Comparison of ENCODE assay signal across 11 cellular contexts in the genomic region with DNA sequence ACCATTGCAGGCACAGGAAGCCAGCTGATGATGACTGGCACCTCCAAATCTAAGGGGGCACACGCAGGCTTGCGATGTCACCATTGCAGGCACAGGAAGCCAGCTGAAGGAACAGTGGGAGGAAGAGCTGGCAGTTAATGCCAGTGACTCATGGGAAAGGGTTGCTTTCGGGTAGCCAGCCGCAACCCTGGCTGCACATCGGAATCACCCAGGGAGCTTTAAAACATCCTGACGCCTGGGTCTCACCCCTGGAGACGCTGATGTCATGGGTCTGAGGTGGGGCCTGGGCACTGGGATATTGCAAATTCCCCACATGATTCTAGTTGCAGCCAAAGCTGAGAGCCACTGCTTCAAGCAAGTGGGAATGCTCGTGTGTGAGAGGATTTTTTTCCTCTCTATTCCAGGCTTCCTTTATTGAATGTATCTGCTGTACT. TPM values are rescaled to one million over a fixed set of nuclear protein-coding genes. Genes with fewer than 3 reads are reported as not detected.
DNase-seq lines count a peak whose midpoint lies in the region; ATAC-seq and TF ChIP-seq lines count a peak whose summit lies in the region.
"Had no signal": no experiment of that assay in that cellular context is flagged by ENCODE, and none has a peak within 500 bp of the region (broad histone marks: within the 10 kb centered on the region; RNA-seq: fewer than 3 reads in every experiment).

No MANE protein-coding gene starts in this region.

- no peak for TF ChIP-seq EP300 in upper lobe of left lung (IDR thresholded peaks at IDR 0.05)

- no peak for TF ChIP-seq POLR2A in upper lobe of left lung (IDR thresholded peaks at IDR 0.05)

- H3K27me3 ChIP-seq in brain microvascular endothelial cell (replicated peaks) (no peaks in the 10 kb centered on the region), layer of hippocampus (ENCODE audit: control insufficient read depth, insufficient read depth, low read length) (no peaks in the 10 kb centered on the region), upper lobe of left lung (no peaks in the 10 kb centered on the region)
- H3K27me3 ChIP-seq: pancreas had no signal

- no peak for DNase-seq in activated T-cell treated with anti-CD3 and anti-CD28 coated beads, Interleukin-2, amount 50 U/mL, for 4 hours
- DNase-seq in activated T-cell treated with anti-CD3 and anti-CD28 coated beads for 4 hours (no peak), brain microvascular endothelial cell (peak; percentile 92), upper lobe of left lung (peak in 1 of 2 donors; percentile 48)
- no peak for DNase-seq in effector CD8-positive, alpha-beta T cell (lab: John Stamatoyannopoulos, UW)

- peak overlapping the region; percentile 81 for H3K27ac ChIP-seq in brain microvascular endothelial cell
- peak overlapping the region; percentile 43 for H3K27ac ChIP-seq in layer of hippocampus (ENCODE audit: low read depth, low read length)
- peak overlapping the region in 1 of 4 donors; percentile 28 for H3K27ac ChIP-seq in upper lobe of left lung
- H3K27ac ChIP-seq: HL-60 had no signal

- in situ Hi-C loops in brain microvascular endothelial cell (cut with HindIII; ENCODE audit: low pct_ligation_motif_present, low sequenced_read_pairs): no loop called here

- no peaks in the 10 kb centered on the region for H3K9me3 Mint-ChIP-seq in activated T-cell treated with anti-CD3 and anti-CD28 coated beads, Interleukin-2, amount 50 U/mL, for 4 hours

- no peak overlapping the region for H3K4me3 ChIP-seq in brain microvascular endothelial cell (ENCODE audit: low read depth, low read length)
- no peak overlapping the region for H3K4me3 ChIP-seq in upper lobe of left lung
- H3K4me3 ChIP-seq: pancreas had no signal

- ATAC-seq in activated T-cell treated with anti-CD3 and anti-CD28 coated beads, Interleukin-2, amount 50 U/mL, for 4 hours: peak; percentile 45 to 47
- peak; percentile 58 to 89 for ATAC-seq in upper lobe of left lung (ENCODE audit: low FRiP score in 2 of 2)
- ATAC-seq in GM21576 (IDR thresholded peaks at IDR 0.05; ENCODE audit: unreplicated experiment): no peak
- no peak for ATAC-seq in GM18861 (IDR thresholded peaks at IDR 0.05; ENCODE audit: unreplicated experiment)

- 38 to 55% methylated on average over 1 to 8 of the region's 8 CpGs for WGBS in upper lobe of left lung, 2 donors

- no peaks in the 10 kb centered on the region for H3K36me3 Mint-ChIP-seq in activated T-cell treated with anti-CD3 and anti-CD28 coated beads, Interleukin-2, amount 50 U/mL, for 4 hours (ENCODE audit: insufficient read depth)

- H3K9me3 ChIP-seq in upper lobe of left lung: no peaks in the 10 kb centered on the region
- H3K9me3 ChIP-seq: pancreas had no signal

- peaks cover 66% of the 10 kb centered on the region for H3K4me1 Mint-ChIP-seq in activated T-cell treated with anti-CD3 and anti-CD28 coated beads, Interleukin-2, amount 50 U/mL, for 4 hours (ENCODE audit: low read depth)

- no peaks in the 10 kb centered on the region for H3K36me3 ChIP-seq in brain microvascular endothelial cell (replicated peaks)
- H3K36me3 ChIP-seq in upper lobe of left lung: no peaks in the 10 kb centered on the region
- H3K36me3 ChIP-seq: pancreas had no signal

- TF ChIP-seq CTCF in brain microvascular endothelial cell (IDR thresholded peaks at IDR 0.05; ENCODE audit: low read depth, low read length, missing control alignments) (no peak), upper lobe of left lung (IDR thresholded peaks at IDR 0.05) (no peak)

- H3K4me1 ChIP-seq in upper lobe of left lung: peaks cover 0 to 23% (median 9%) of the 10 kb centered on the region in 4 donors

- no peak overlapping the region for H3K4me3 Mint-ChIP-seq in activated T-cell treated with anti-CD3 and anti-CD28 coated beads, Interleukin-2, amount 50 U/mL, for 4 hours

- no peaks in the 10 kb centered on the region for H3K27me3 Mint-ChIP-seq in activated T-cell treated with anti-CD3 and anti-CD28 coated beads, Interleukin-2, amount 50 U/mL, for 4 hours (ENCODE audit: low read depth)

RNA-seq across cellular contexts. Expression of gene CCN6, which starts 16.1 kb away (rescaled TPM):
- total RNA-seq in activated T-cell treated with anti-CD3 and anti-CD28 coated beads, Interleukin-2, amount 50 U/mL, for 4 hours: under 1 TPM; 0.43 to 0.90 (median 0.58) TPM
- not detected for total RNA-seq in upper lobe of left lung
- total RNA-seq: activated CD8-positive, alpha-beta memory T cell treated with anti-CD3 and anti-CD28 coated beads for 36 hours; pancreas had no signal

RNA-seq across cellular contexts. Expression of gene TUBE1, which starts 49.5 kb away (rescaled TPM):
- total RNA-seq in activated T-cell treated with anti-CD3 and anti-CD28 coated beads, Interleukin-2, amount 50 U/mL, for 4 hours: 10 to 100 TPM; 36.3 to 55.3 (median 42.6) TPM
- total RNA-seq in upper lobe of left lung: 10 to 100 TPM; 12.5 to 48.6 (median 21.0) TPM

RNA-seq across cellular contexts. Expression of gene FAM229B, which starts 49.6 kb away (rescaled TPM):
- 1 to 10 TPM; 2.8 to 3.8 (median 3.1) TPM for total RNA-seq in activated T-cell treated with anti-CD3 and anti-CD28 coated beads, Interleukin-2, amount 50 U/mL, for 4 hours
- 10 to 100 TPM in 3 of 6 donors, 1 to 10 TPM in 3; 3.1 to 14.0 (median 10.4) TPM for total RNA-seq in upper lobe of left lung

Comparison
In these comparisons a context has a peak if more than half of its experiments do, and no peak if none do; other contexts are left out.
1. ATAC-seq: peak in activated T-cell treated with anti-CD3 and anti-CD28 coated beads, Interleukin-2, amount 50 U/mL, for 4 hours (2 of 2) and upper lobe of left lung (2 of 2); none in GM21576 (single experiment) and GM18861 (single experiment).